In the genomic region with DNA sequence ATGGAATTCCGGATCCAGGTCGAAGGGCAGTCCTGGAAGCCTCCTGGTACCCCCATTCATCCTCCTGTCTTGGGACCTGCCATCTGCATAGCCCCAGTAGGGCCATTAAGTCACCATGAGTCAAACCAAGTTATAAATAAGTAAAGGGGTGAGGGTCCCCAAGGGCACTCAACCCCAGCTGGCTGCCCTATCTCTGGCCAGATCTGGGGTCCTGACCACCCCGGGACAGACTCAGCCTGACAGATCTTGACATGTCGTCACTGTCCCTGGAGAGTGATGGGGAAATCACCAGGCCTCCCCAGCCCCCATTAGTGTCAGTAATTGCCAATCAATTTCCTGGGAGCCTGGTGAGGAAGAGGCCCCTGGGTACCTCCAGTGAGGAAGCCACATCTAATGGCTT, we compare ENCODE assay signal across 24 cellular contexts.
"Had no signal": no experiment of that assay in that cellular context is flagged by ENCODE, and none has a peak within 500 bp of the region (broad histone marks: within the 10 kb centered on the region; RNA-seq: fewer than 3 reads in every experiment).

No MANE protein-coding gene starts in this region.

- H3K27ac Mint-ChIP-seq: activated B cell treated with CpG ODN at 0.5 μM for 24 hours; activated CD4-positive, alpha-beta T cell treated with anti-CD3 and anti-CD28 coated beads for 36 hours; activated CD8-positive, alpha-beta T cell treated with anti-CD3 and anti-CD28 coated beads, Interleukin-2, amount 10 ng/mL, durations not matched to agents 7 days and 5 days; activated naive CD8-positive, alpha-beta T cell treated with anti-CD3 and anti-CD28 coated beads for 36 hours; natural killer cell; stimulated activated naive B cell treated with anti-CD40 and anti-IgM and Interleukin-4, amounts not matched to agents 10 μg/mL and 1 μg/mL and 100 μg/mL, for 72 hours; T-helper 2 cell treated with Interferon-gamma antibody and Interleukin-4, amounts not matched to agents 5 μg/mL and 100 μg/mL, for 36 hours had no signal

- H3K4me3 ChIP-seq: adrenal gland, esophagus muscularis mucosa, heart right ventricle, pancreas, psoas muscle, stomach, suprapubic skin, tibial artery had no signal

- H3K9me3 ChIP-seq: adrenal gland, esophagus muscularis mucosa, heart right ventricle, pancreas, psoas muscle, stomach, suprapubic skin, tibial artery had no signal

- H3K27me3 ChIP-seq: adrenal gland, brain microvascular endothelial cell, foreskin keratinocyte, heart right ventricle, pancreas, suprapubic skin had no signal

- H3K4me1 Mint-ChIP-seq: activated B cell treated with CpG ODN at 0.5 μM for 24 hours; activated CD4-positive, alpha-beta T cell treated with anti-CD3 and anti-CD28 coated beads for 36 hours; activated naive CD8-positive, alpha-beta T cell treated with anti-CD3 and anti-CD28 coated beads for 36 hours; natural killer cell; stimulated activated naive B cell treated with anti-CD40 and anti-IgM and Interleukin-4, amounts not matched to agents 10 μg/mL and 1 μg/mL and 100 μg/mL, for 72 hours had no signal

- ATAC-seq: activated CD4-positive, alpha-beta T cell treated with anti-CD3 and anti-CD28 coated beads for 36 hours; activated CD8-positive, alpha-beta T cell treated with anti-CD3 and anti-CD28 coated beads, Interleukin-2, amount 10 ng/mL, durations not matched to agents 7 days and 5 days; foreskin keratinocyte; natural killer cell; pancreas; right cardiac atrium; stimulated activated naive B cell treated with anti-CD40 and anti-IgM and Interleukin-4, amounts not matched to agents 10 μg/mL and 1 μg/mL and 100 μg/mL, for 72 hours had no signal

- DNase-seq: activated B cell treated with CpG ODN at 0.5 μM for 24 hours; activated CD4-positive, alpha-beta T cell treated with anti-CD3 and anti-CD28 coated beads for 36 hours; activated CD8-positive, alpha-beta T cell treated with anti-CD3 and anti-CD28 coated beads, Interleukin-2, amount 10 ng/mL, durations not matched to agents 7 days and 5 days; activated effector memory CD4-positive, alpha-beta T cell treated with Interleukin-2 at 50 U/mL for 16 hours; activated naive CD4-positive, alpha-beta T cell treated with Interleukin-2 at 50 U/mL for 16 hours; activated naive CD8-positive, alpha-beta T cell treated with anti-CD3 and anti-CD28 coated beads for 36 hours; activated T-cell treated with anti-CD3 and anti-CD28 coated beads for 4 hours; adrenal gland; brain microvascular endothelial cell; foreskin keratinocyte; heart right ventricle; natural killer cell; right cardiac atrium; stimulated activated CD4-positive, alpha-beta T cell treated with anti-CD3 and anti-CD28 coated beads, Interleukin-15, amount 100 ng/mL, for 24 hours; stimulated activated CD4-positive, alpha-beta T cell treated with anti-CD3 and anti-CD28 coated beads, Interleukin-2, amount 100 ng/mL, for 24 hours; stimulated activated naive B cell treated with anti-CD40 and anti-IgM and Interleukin-4, amounts not matched to agents 10 μg/mL and 1 μg/mL and 100 μg/mL, for 72 hours; stomach; T-helper 1 cell; tibial artery had no signal

- H3K36me3 ChIP-seq: adrenal gland, brain microvascular endothelial cell, esophagus muscularis mucosa, heart right ventricle, pancreas, stomach, suprapubic skin, tibial artery had no signal

- H3K4me1 ChIP-seq: psoas muscle had no signal

- H3K36me3 Mint-ChIP-seq: activated naive CD8-positive, alpha-beta T cell treated with anti-CD3 and anti-CD28 coated beads for 36 hours; natural killer cell; stimulated activated naive B cell treated with anti-CD40 and anti-IgM and Interleukin-4, amounts not matched to agents 10 μg/mL and 1 μg/mL and 100 μg/mL, for 72 hours had no signal

- H3K4me3 Mint-ChIP-seq: activated B cell treated with CpG ODN at 0.5 μM for 24 hours; activated CD4-positive, alpha-beta T cell treated with anti-CD3 and anti-CD28 coated beads for 36 hours; activated CD8-positive, alpha-beta T cell treated with anti-CD3 and anti-CD28 coated beads, Interleukin-2, amount 10 ng/mL, durations not matched to agents 7 days and 5 days; activated naive CD8-positive, alpha-beta T cell treated with anti-CD3 and anti-CD28 coated beads for 36 hours; natural killer cell; stimulated activated naive B cell treated with anti-CD40 and anti-IgM and Interleukin-4, amounts not matched to agents 10 μg/mL and 1 μg/mL and 100 μg/mL, for 72 hours; T-helper 2 cell treated with Interferon-gamma antibody and Interleukin-4, amounts not matched to agents 5 μg/mL and 100 μg/mL, for 36 hours had no signal

- H3K27me3 Mint-ChIP-seq: activated naive CD8-positive, alpha-beta T cell treated with anti-CD3 and anti-CD28 coated beads for 36 hours had no signal

- H3K9me3 Mint-ChIP-seq: activated B cell treated with CpG ODN at 0.5 μM for 24 hours; activated naive CD8-positive, alpha-beta T cell treated with anti-CD3 and anti-CD28 coated beads for 36 hours; natural killer cell; stimulated activated naive B cell treated with anti-CD40 and anti-IgM and Interleukin-4, amounts not matched to agents 10 μg/mL and 1 μg/mL and 100 μg/mL, for 72 hours; T-helper 2 cell treated with Interferon-gamma antibody and Interleukin-4, amounts not matched to agents 5 μg/mL and 100 μg/mL, for 36 hours had no signal

- H3K27ac ChIP-seq: adrenal gland, brain microvascular endothelial cell, esophagus muscularis mucosa, foreskin keratinocyte, heart right ventricle, pancreas, psoas muscle, stomach, suprapubic skin, tibial artery had no signal
